Comparison of ENCODE assay signal across 35 cellular contexts in the genomic region with DNA sequence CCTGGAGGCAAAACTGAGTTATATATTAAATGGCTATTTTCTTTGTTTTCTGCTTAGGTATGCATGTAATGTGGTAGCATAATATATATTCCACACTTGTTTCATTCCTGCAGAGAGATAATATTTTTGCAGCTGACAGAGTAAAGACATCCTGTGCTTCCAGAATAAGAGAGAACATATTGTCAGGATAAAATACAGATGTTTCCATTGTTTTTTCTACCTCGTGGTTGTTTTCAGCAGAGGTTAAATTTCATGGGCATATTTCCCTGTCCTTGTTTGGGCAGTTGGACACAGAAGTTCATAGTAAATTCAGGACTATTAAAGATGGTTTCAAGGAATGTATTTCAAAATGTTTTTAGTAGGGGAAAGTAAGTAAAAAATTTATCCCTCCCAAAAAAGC. TPM values are rescaled to one million over a fixed set of nuclear protein-coding genes. Genes with fewer than 3 reads are reported as not detected.
"Had no signal": no experiment of that assay in that cellular context is flagged by ENCODE, and none has a peak within 500 bp of the region (broad histone marks: within the 10 kb centered on the region; RNA-seq: fewer than 3 reads in every experiment).

No MANE protein-coding gene starts in this region.

- H3K27me3 Mint-ChIP-seq: activated CD8-positive, alpha-beta T cell treated with anti-CD3 and anti-CD28 coated beads for 36 hours; dendritic cell treated with granulocyte-macrophage colony-stimulating factor and Interleukin-4, amounts not matched to agents 40 ng/mL and 50 ng/mL, for 4 days had no signal

- H3K9me3 ChIP-seq: esophagus squamous epithelium, gastrocnemius medialis had no signal

- H3K4me1 ChIP-seq: adrenal gland, esophagus squamous epithelium, gastrocnemius medialis, heart left ventricle had no signal

- DNase-seq: activated B cell treated with CpG ODN at 0.5 μM for 24 hours; activated CD4-positive, alpha-beta T cell treated with anti-CD3 and anti-CD28 coated beads for 48 hours; activated CD4-positive, alpha-beta T cell treated with anti-CD3 and anti-CD28 coated beads, Interleukin-2, amount 50 U/mL, for 1 hour; activated CD4-positive, alpha-beta T cell treated with anti-CD3 and anti-CD28 coated beads, Interleukin-2, amount 50 U/mL, for 48 hours; activated CD8-positive, alpha-beta memory T cell treated with anti-CD3 and anti-CD28 coated beads for 24 hours; activated CD8-positive, alpha-beta T cell treated with anti-CD3 and anti-CD28 coated beads for 36 hours; activated effector memory CD4-positive, alpha-beta T cell treated with Interleukin-2 at 50 U/mL for 16 hours; activated gamma-delta T cell treated with Interleukin-2 at 50 U/mL for 16 hours; activated naive CD4-positive, alpha-beta T cell treated with anti-CD3 and anti-CD28 coated beads, Interleukin-2, amount 50 U/mL, for 16 hours; activated naive CD4-positive, alpha-beta T cell treated with Interleukin-2 at 50 U/mL for 16 hours; activated T-cell treated with anti-CD3 and anti-CD28 coated beads, Interleukin-2, amount 50 U/mL, for 4 hours; adrenal gland; amygdala; aorta; effector CD4-positive, alpha-beta T cell; effector memory CD8-positive, alpha-beta T cell; esophagus squamous epithelium; foreskin fibroblast; gastrocnemius medialis; glutamatergic neuron; heart left ventricle; T-helper 1 cell; T-helper 17 cell; T1000; WERI-Rb-1 had no signal

- H3K27ac Mint-ChIP-seq: activated B cell treated with CpG ODN at 0.5 μM for 24 hours; activated CD8-positive, alpha-beta T cell treated with anti-CD3 and anti-CD28 coated beads for 36 hours; activated naive CD8-positive, alpha-beta T cell; activated T-helper 17 cell treated with anti-CD3 and anti-CD28 coated beads, Interleukin-2, amount 50 U/mL, for 72 hours; brain; dendritic cell treated with granulocyte-macrophage colony-stimulating factor and Interleukin-4, amounts not matched to agents 40 ng/mL and 50 ng/mL, for 4 days; effector memory CD8-positive, alpha-beta T cell; T-helper 17 cell; T-helper 2 cell treated with Interferon-gamma antibody and Interleukin-4, amounts not matched to agents 5 μg/mL and 100 μg/mL, for 36 hours had no signal

- ATAC-seq: activated CD4-positive, CD25-positive, alpha-beta regulatory T cell treated with anti-CD3 and anti-CD28 coated beads, Interleukin-2, amount 50 U/mL, for 24 hours; activated CD8-positive, alpha-beta T cell treated with anti-CD3 and anti-CD28 coated beads for 36 hours; activated T-cell treated with anti-CD3 and anti-CD28 coated beads, Interleukin-2, amount 50 U/mL, for 4 hours; activated T-helper 17 cell treated with anti-CD3 and anti-CD28 coated beads, Interleukin-2, amount 50 U/mL, for 72 hours; effector memory CD8-positive, alpha-beta T cell; gastrocnemius medialis; heart left ventricle; T-helper 17 cell had no signal

- H3K4me3 ChIP-seq: adrenal gland, coronary artery, esophagus squamous epithelium, gastrocnemius medialis, heart left ventricle had no signal

- H3K4me3 Mint-ChIP-seq: activated B cell treated with CpG ODN at 0.5 μM for 24 hours; activated CD8-positive, alpha-beta T cell treated with anti-CD3 and anti-CD28 coated beads for 36 hours; activated naive CD8-positive, alpha-beta T cell; activated T-cell treated with anti-CD3 and anti-CD28 coated beads, Interleukin-2, amount 50 U/mL, for 4 hours; activated T-helper 17 cell treated with anti-CD3 and anti-CD28 coated beads, Interleukin-2, amount 50 U/mL, for 72 hours; brain; central memory CD8-positive, alpha-beta T cell; dendritic cell treated with granulocyte-macrophage colony-stimulating factor and Interleukin-4, amounts not matched to agents 40 ng/mL and 50 ng/mL, for 4 days; effector memory CD8-positive, alpha-beta T cell; T-helper 17 cell; T-helper 2 cell treated with Interferon-gamma antibody and Interleukin-4, amounts not matched to agents 5 μg/mL and 100 μg/mL, for 36 hours had no signal

- H3K27me3 ChIP-seq: adrenal gland, esophagus squamous epithelium, gastrocnemius medialis, heart left ventricle had no signal

- H3K9me3 Mint-ChIP-seq: central memory CD8-positive, alpha-beta T cell; T-helper 2 cell treated with Interferon-gamma antibody and Interleukin-4, amounts not matched to agents 5 μg/mL and 100 μg/mL, for 36 hours had no signal

- H3K4me1 Mint-ChIP-seq: activated B cell treated with CpG ODN at 0.5 μM for 24 hours; activated T-helper 17 cell treated with anti-CD3 and anti-CD28 coated beads, Interleukin-2, amount 50 U/mL, for 72 hours; brain; central memory CD8-positive, alpha-beta T cell; T-helper 17 cell had no signal

- H3K36me3 ChIP-seq: adrenal gland, esophagus squamous epithelium, gastrocnemius medialis, heart left ventricle, WERI-Rb-1 had no signal

- H3K36me3 Mint-ChIP-seq: brain had no signal

- H3K27ac ChIP-seq: adrenal gland, coronary artery, epithelial cell of prostate, esophagus squamous epithelium, gastrocnemius medialis, heart left ventricle, WERI-Rb-1 had no signal

RNA-seq across cellular contexts. Expression of a gene that starts 47.6 kb away (rescaled TPM):
- total RNA-seq: activated B cell treated with CpG ODN at 0.5 μM for 24 hours; activated CD8-positive, alpha-beta T cell treated with anti-CD3 and anti-CD28 coated beads for 36 hours; activated T-cell treated with anti-CD3 and anti-CD28 coated beads, Interleukin-2, amount 50 U/mL, for 4 hours; bronchial epithelial cell; T-helper 17 cell had no signal
